ENCODE assay signal across 1 cellular context in genomic region chr5:176986280-176986679, GRCh38.
TF ChIP-seq lines count a peak whose summit lies in the region.

No MANE protein-coding gene starts in this region.

TF ChIP-seq in HepG2, 621 proteins besides CTCF, POLR2A, EP300 and RAD21:
- 0 out of 2 replicates have a peak, but pooled peaks have one; percentile 20 for TF ChIP-seq ZNF121 (CRISPR knock-in tag; IDR thresholded peaks at IDR 0.05)
- TF ChIP-seq FOSL2 (CRISPR knock-in tag; IDR thresholded peaks at IDR 0.05), result no peak
